9 cellular contexts compared by ENCODE assay signal in the genomic region with DNA sequence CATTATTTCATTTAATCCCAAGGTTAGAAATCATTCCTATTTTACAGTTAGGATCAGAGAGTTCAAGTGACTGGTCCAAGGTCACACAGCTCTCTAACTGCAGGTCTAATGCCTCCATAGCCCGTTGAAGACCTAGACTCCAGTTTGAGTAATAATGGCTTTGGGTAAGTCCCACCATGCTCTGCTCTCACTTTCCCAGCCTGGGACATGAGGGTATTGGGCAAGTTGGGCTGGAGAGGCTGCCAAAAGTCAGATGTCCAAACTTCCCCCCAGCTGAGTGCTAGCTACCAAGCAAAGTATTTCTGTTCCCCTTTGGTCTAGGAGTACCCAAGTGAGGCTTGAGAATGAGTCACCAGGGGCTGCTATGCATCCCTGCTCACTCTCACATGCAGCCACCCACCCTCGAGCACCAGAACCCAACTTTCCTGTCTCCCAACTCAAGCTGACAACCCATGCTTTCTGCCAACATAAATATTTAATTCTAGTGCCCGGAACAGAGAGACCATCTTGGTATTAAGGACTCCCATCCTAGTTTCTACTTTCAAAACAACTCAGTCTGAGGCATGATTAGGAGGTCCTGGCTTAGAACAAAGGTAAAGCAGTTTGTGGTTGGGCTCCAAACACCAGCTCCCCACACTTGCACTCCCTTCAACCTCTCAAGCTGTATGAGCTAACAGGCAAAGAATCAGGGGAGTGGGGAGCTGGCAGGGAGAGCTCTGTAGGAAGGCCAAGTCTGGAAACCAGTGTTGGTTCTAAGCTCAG.
DNase-seq lines count a peak whose midpoint lies in the region; ATAC-seq and TF ChIP-seq lines count a peak whose summit lies in the region.
"Had no signal": no experiment of that assay in that cellular context is flagged by ENCODE, and none has a peak within 500 bp of the region (broad histone marks: within the 10 kb centered on the region; RNA-seq: fewer than 3 reads in every experiment).

No MANE protein-coding gene starts in this region.

- H3K36me3 ChIP-seq in hepatocyte (replicated peaks; ENCODE audit: insufficient read depth, low read depth): no peaks in the 10 kb centered on the region

- H3K79me2 ChIP-seq in hepatocyte: no peaks in the 10 kb centered on the region

- no peak overlapping the region for H3K27ac ChIP-seq in hepatocyte

- no peak for TF ChIP-seq CTCF in hepatocyte (IDR thresholded peaks at IDR 0.05; ENCODE audit: poor library complexity)

- H3K9me2 ChIP-seq in hepatocyte (replicated peaks; ENCODE audit: insufficient read depth): no peaks in the 10 kb centered on the region

- no peaks in the 10 kb centered on the region for H3K27me3 ChIP-seq in hepatocyte

- H2AFZ ChIP-seq in hepatocyte: no peak overlapping the region

- H3K4me2 ChIP-seq in hepatocyte: no peak overlapping the region

- ATAC-seq in GM21723 (IDR thresholded peaks at IDR 0.05; ENCODE audit: unreplicated experiment): peak; percentile 91

- WGBS in hepatocyte (ENCODE audit: low lambda C conversion rate, missing lambda C conversion rate): 61% methylated on average over 3 of the region's 3 CpGs

- no peak overlapping the region for H3K4me3 ChIP-seq in hepatocyte

- H3K9me3 ChIP-seq in hepatocyte (ENCODE audit: low read depth): no peaks in the 10 kb centered on the region

- H3K4me1 ChIP-seq in hepatocyte (ENCODE audit: insufficient read depth): peaks cover 7% of the 10 kb centered on the region

- DNase-seq in GM03348 (ENCODE audit: low spot score) (peak; percentile 20), HK-2 (ENCODE audit: unreplicated experiment) (peak; percentile 42), hepatocyte (ENCODE audit: low spot score) (peak; percentile 22), SW 1271 (lab: John Stamatoyannopoulos, UW) (no peak), GM19238 (ENCODE audit: insufficient read length, low spot score) (no peak), NCI-H1436 treated with DMSO at 0.1 percent for 48 hours (lab: John Stamatoyannopoulos, UW) (no peak)
- no peak for DNase-seq in activated effector memory CD4-positive, alpha-beta T cell treated with anti-CD3 and anti-CD28 coated beads, Interleukin-2, amount 50 U/mL, for 16 hours
- DNase-seq: NCI-H748 treated with DMSO at 0.1 percent for 48 hours had no signal

- H4K20me1 ChIP-seq in hepatocyte (ENCODE audit: insufficient read depth, poor library complexity, severe bottlenecking): no peaks in the 10 kb centered on the region

Comparison
In these comparisons a context has a peak if more than half of its experiments do, and no peak if none do; other contexts are left out.
1. DNase-seq: peak in GM03348 (single experiment), HK-2 (single experiment) and hepatocyte (single experiment); none in SW 1271 (0 of 2), GM19238 (single experiment), activated effector memory CD4-positive, alpha-beta T cell treated with anti-CD3 and anti-CD28 coated beads, Interleukin-2, amount 50 U/mL, for 16 hours (single experiment) and NCI-H1436 treated with DMSO at 0.1 percent for 48 hours (single experiment).